In genomic region chr2:20138696-20139095, GRCh38 we compare ENCODE assay signal across 1 cellular context.
TF ChIP-seq lines count a peak whose summit lies in the region.

No MANE protein-coding gene starts in this region.

TF ChIP-seq in H1, 55 proteins besides CTCF, POLR2A, EP300 and RAD21:
- TF ChIP-seq ATF3 (IDR thresholded peaks at IDR 0.05; ENCODE audit: insufficient read depth, low read depth, low read length) = no peak
- no peak for TF ChIP-seq JUND (IDR thresholded peaks at IDR 0.05; ENCODE audit: low read length)
- TF ChIP-seq NANOG (IDR thresholded peaks at IDR 0.05; ENCODE audit: insufficient read depth, low read depth, low read length, poor library complexity, severe bottlenecking) = no peak
- TF ChIP-seq EZH2 (IDR thresholded peaks at IDR 0.05; ENCODE audit: low read depth, low read length, severe bottlenecking) = no peak
- TF ChIP-seq RBBP5 (IDR thresholded peaks at IDR 0.05; ENCODE audit: borderline replicate concordance, low read depth, low read length) = no peak
- TF ChIP-seq ZNF274 (IDR thresholded peaks at IDR 0.05; ENCODE audit: borderline replicate concordance, extremely low read depth, low read length) = no peak
- no peak for TF ChIP-seq TBP (IDR thresholded peaks at IDR 0.05; ENCODE audit: low read depth, low read length)
- TF ChIP-seq CHD7 (IDR thresholded peaks at IDR 0.05; ENCODE audit: insufficient replicate concordance, low read length) = no peak
- TF ChIP-seq EGR1 (IDR thresholded peaks at IDR 0.05; ENCODE audit: borderline replicate concordance, low read depth, low read length) = no peak
- no peak for TF ChIP-seq POLR2AphosphoS5 (IDR thresholded peaks at IDR 0.05; ENCODE audit: low read depth, low read length)
- no peak for TF ChIP-seq FOSL1 (IDR thresholded peaks at IDR 0.05; ENCODE audit: insufficient read depth, low read depth, low read length)
- TF ChIP-seq SIX5 (IDR thresholded peaks at IDR 0.05; ENCODE audit: low read depth, low read length) = no peak
- no peak for TF ChIP-seq KDM4A (IDR thresholded peaks at IDR 0.05; ENCODE audit: low read depth, low read length, severe bottlenecking)
- TF ChIP-seq CBX5 (IDR thresholded peaks at IDR 0.05; ENCODE audit: low read depth, low read length) = no peak
TF ChIP-seq in H1: peak in this region for 0.
